ENCODE assay signal across 32 cellular contexts in the genomic region with DNA sequence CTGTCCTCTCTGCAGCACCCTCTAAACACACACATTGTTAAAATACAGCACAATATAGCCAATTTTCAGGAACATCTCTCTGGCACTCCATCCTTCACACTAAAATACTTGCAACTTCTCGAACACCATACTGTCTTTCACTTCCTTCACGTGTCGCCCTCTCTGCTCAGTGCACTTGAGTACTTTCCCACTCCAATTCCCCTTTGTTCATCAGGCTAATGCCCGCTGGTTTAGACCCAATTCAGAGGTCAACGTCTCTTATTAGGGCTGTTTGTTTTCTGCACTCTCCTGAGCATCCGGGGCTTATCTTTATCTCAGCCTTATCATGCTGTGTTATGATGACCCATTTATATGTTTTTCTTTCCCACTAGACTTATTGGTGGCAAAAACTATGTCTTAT.
A peak's percentile ranks its signal among the peaks of the same experiment; 100 is the strongest.
DNase-seq lines count a peak whose midpoint lies in the region; ATAC-seq and TF ChIP-seq lines count a peak whose summit lies in the region.
"Had no signal": no experiment of that assay in that cellular context is flagged by ENCODE, and none has a peak within 500 bp of the region (broad histone marks: within the 10 kb centered on the region; RNA-seq: fewer than 3 reads in every experiment).

No MANE protein-coding gene starts in this region.

- no peak for DNase-seq in activated naive CD4-positive, alpha-beta T cell treated with anti-CD3 and anti-CD28 coated beads, Interleukin-2, amount 50 U/mL, for 16 hours
- DNase-seq in HCT116 (ENCODE audit: low read depth, low spot score) (no peak), midbrain (lab: John Stamatoyannopoulos, UW) (peak; percentile 8), GM13976 (ENCODE audit: low spot score) (no peak), NCI-H1105 treated with DMSO at 0.1 percent for 48 hours (lab: John Stamatoyannopoulos, UW) (no peak)
- no peak for DNase-seq in activated naive CD8-positive, alpha-beta T cell treated with anti-CD3 and anti-CD28 coated beads, Interleukin-2, amount 50 U/mL, for 24 hours
- DNase-seq in stimulated activated CD4-positive, alpha-beta T cell treated with anti-CD3 and anti-CD28 coated beads, Interleukin-4, amount 100 ng/mL, for 24 hours, result no peak
- DNase-seq: activated CD4-positive, alpha-beta T cell treated with anti-CD3 and anti-CD28 coated beads for 1 hour; activated CD8-positive, alpha-beta memory T cell treated with anti-CD3 and anti-CD28 coated beads for 24 hours; activated gamma-delta T cell treated with Interleukin-2 at 50 U/mL for 16 hours; amygdala; C1 segment of cervical spinal cord; colonic mucosa; DND-41; effector memory CD8-positive, alpha-beta T cell; erythroblast; glutamatergic neuron; Kasumi-1; kidney; lower lobe of right lung; NCI-H1092 treated with DMSO at 0.1 percent for 48 hours; NCI-H1930; NCI-H526; stimulated activated CD4-positive, alpha-beta T cell treated with anti-CD3 and anti-CD28 coated beads, Interleukin-1b, Interleukin-23, amount 100 ng/mL, for 48 hours; upper lobe of right lung had no signal

- no peak for TF ChIP-seq RAD21 in HCT116 (IDR thresholded peaks at IDR 0.05; ENCODE audit: low read depth)

- H3K9ac ChIP-seq in HCT116 (ENCODE audit: low read length), result peak overlapping the region; percentile 64
- H3K9ac ChIP-seq: neural progenitor cell, parathyroid adenoma had no signal

- no peaks in the 10 kb centered on the region for H3K36me3 Mint-ChIP-seq in activated naive CD4-positive, alpha-beta T cell treated with anti-CD3 and anti-CD28 coated beads, Interleukin-2, amount 50 U/mL, for 24 hours
- no peaks in the 10 kb centered on the region for H3K36me3 Mint-ChIP-seq in activated naive CD8-positive, alpha-beta T cell treated with anti-CD3 and anti-CD28 coated beads, Interleukin-2, amount 50 U/mL, for 24 hours (ENCODE audit: low read depth)
- H3K36me3 Mint-ChIP-seq: neural progenitor cell had no signal

- no peak overlapping the region for H3K4me3 ChIP-seq in HCT116 (replicated peaks in 1 of 2; ENCODE audit: low read depth in 1 of 2, low read length in 2 of 2)
- H3K4me3 ChIP-seq: colonic mucosa, GM23338, lower lobe of right lung, neural progenitor cell, SK-N-MC, smooth muscle cell, upper lobe of right lung had no signal

- no peaks in the 10 kb centered on the region for H3K9me2 ChIP-seq in HCT116 (ENCODE audit: insufficient read depth)

- intact Hi-C loops in HCT116 (cut with micrococcal nuclease), result loop anchor here (2.0 kb wide), 2 partner anchors 25 to 35 kb away; no protein-coding TSS in a partner anchor

- H3K9me3 Mint-ChIP-seq in activated naive CD4-positive, alpha-beta T cell treated with anti-CD3 and anti-CD28 coated beads, Interleukin-2, amount 50 U/mL, for 24 hours, result no peaks in the 10 kb centered on the region
- H3K9me3 Mint-ChIP-seq in activated naive CD8-positive, alpha-beta T cell treated with anti-CD3 and anti-CD28 coated beads, Interleukin-2, amount 50 U/mL, for 24 hours, result no peaks in the 10 kb centered on the region
- H3K9me3 Mint-ChIP-seq: effector memory CD8-positive, alpha-beta T cell; GM23338; neural progenitor cell; T-helper 1 cell treated with Interleukin-12 subunit alpha and Interleukin-12 subunit beta and Interleukin-4 antibody, amounts not matched to agents 30 μg/mL and 1 μg/mL, for 36 hours had no signal

- H3K4me1 Mint-ChIP-seq in activated naive CD4-positive, alpha-beta T cell treated with anti-CD3 and anti-CD28 coated beads, Interleukin-2, amount 50 U/mL, for 24 hours, result peaks cover 44% of the 10 kb centered on the region
- H3K4me1 Mint-ChIP-seq in activated naive CD8-positive, alpha-beta T cell treated with anti-CD3 and anti-CD28 coated beads, Interleukin-2, amount 50 U/mL, for 24 hours, result peaks cover 51% of the 10 kb centered on the region
- H3K4me1 Mint-ChIP-seq: GM23338 had no signal

- RAD21 ChIA-PET in HCT116 (lab: Charles Lee; ENCODE audit: low non-redundant PET in 1 of 2, low total read pairs in 2 of 2, uncharacterized antibody in 2 of 2, unreplicated experiment in 2 of 2), result no interaction called here

- no peak for ATAC-seq in HCT116
- ATAC-seq in activated naive CD8-positive, alpha-beta T cell treated with anti-CD3 and anti-CD28 coated beads, Interleukin-2, amount 50 U/mL, for 24 hours, result no peak
- ATAC-seq: effector memory CD8-positive, alpha-beta T cell; GM23338; lower lobe of right lung had no signal

- in situ Hi-C loops in GM13976 (cut with MboI; ENCODE audit: low sequenced_read_pairs, unreplicated experiment), result no loop called here

- no TSS peak for BruUV-seq in HCT116 (replicated peaks; lab: Mats Ljungman, UMichigan)

- peak overlapping the region; percentile 67 for H3K4me2 ChIP-seq in HCT116 (ENCODE audit: low read length)
- H3K4me2 ChIP-seq: GM23338, neural progenitor cell, smooth muscle cell had no signal

- TF ChIP-seq CTCF in HCT116 (IDR thresholded peaks at IDR 0.05 in 2 of 3, conservative IDR thresholded peaks at IDR 0.05 in 1 of 3; ENCODE audit: borderline replicate concordance in 1 of 3, insufficient read depth in 1 of 3, low read depth in 2 of 3, low read length in 2 of 3) (no peak), GM13976 (IDR thresholded peaks at IDR 0.05; ENCODE audit: borderline replicate concordance, control extremely low read depth, extremely low read depth, insufficient read depth, missing control alignments) (no peak)

- TF ChIP-seq POLR2A in HCT116 (IDR thresholded peaks at IDR 0.05; ENCODE audit: borderline replicate concordance, extremely low read depth, insufficient read depth, insufficient read length), result no peak

- H3K27me3 Mint-ChIP-seq in activated naive CD4-positive, alpha-beta T cell treated with anti-CD3 and anti-CD28 coated beads, Interleukin-2, amount 50 U/mL, for 24 hours, result no peaks in the 10 kb centered on the region
- H3K27me3 Mint-ChIP-seq in activated naive CD8-positive, alpha-beta T cell treated with anti-CD3 and anti-CD28 coated beads, Interleukin-2, amount 50 U/mL, for 24 hours, result no peaks in the 10 kb centered on the region
- H3K27me3 Mint-ChIP-seq: effector memory CD8-positive, alpha-beta T cell had no signal

- no peaks in the 10 kb centered on the region for H4K20me1 ChIP-seq in HCT116 (ENCODE audit: insufficient read depth)

- POLR2A ChIA-PET in HCT116 (lab: Charles Lee), result interaction anchor here (1.4 to 5.4 kb wide), 3 partner anchors 16 to 47 kb away, joined by 3 to 25 read pairs (median 14); no protein-coding TSS in a partner anchor

- H3K4me1 ChIP-seq in HCT116 (ENCODE audit: control insufficient read depth in 1 of 2, insufficient read depth in 2 of 2, low read length in 2 of 2), result peaks cover 96 to 100% of the 10 kb centered on the region in 2 experiments
- H3K4me1 ChIP-seq: colonic mucosa, neural progenitor cell, parathyroid adenoma had no signal

- no peaks in the 10 kb centered on the region for H3K79me2 ChIP-seq in HCT116 (ENCODE audit: insufficient read depth, low read length)
- H3K79me2 ChIP-seq: parathyroid adenoma had no signal

- H2AFZ ChIP-seq in HCT116 (ENCODE audit: low read depth, low read length, poor library complexity, severe bottlenecking), result no peak overlapping the region
- H2AFZ ChIP-seq: GM23338, neural progenitor cell, parathyroid adenoma had no signal

- peak overlapping the region; percentile 99 for H3K27ac ChIP-seq in HCT116 (ENCODE audit: low read depth, low read length)
- H3K27ac ChIP-seq: colonic mucosa, neural progenitor cell, parathyroid adenoma, SK-N-MC, upper lobe of right lung had no signal

- no peaks in the 10 kb centered on the region for H3K27me3 ChIP-seq in HCT116 (ENCODE audit: insufficient read depth, low read length)
- H3K27me3 ChIP-seq: colonic mucosa, neural progenitor cell, upper lobe of right lung had no signal

- CTCF ChIA-PET in HCT116 (lab: Charles Lee), result no interaction called here

- H3K36me3 ChIP-seq in HCT116 (ENCODE audit: control insufficient read depth in 1 of 2, insufficient read depth in 2 of 2, low read length in 2 of 2), result no peaks in the 10 kb centered on the region
- H3K36me3 ChIP-seq: colonic mucosa, lower lobe of right lung, neural progenitor cell, upper lobe of right lung had no signal

- H3K27ac Mint-ChIP-seq in activated naive CD4-positive, alpha-beta T cell treated with anti-CD3 and anti-CD28 coated beads, Interleukin-2, amount 50 U/mL, for 24 hours, result peak overlapping the region; percentile 81
- peak overlapping the region; percentile 5 for H3K27ac Mint-ChIP-seq in activated naive CD8-positive, alpha-beta T cell treated with anti-CD3 and anti-CD28 coated beads, Interleukin-2, amount 50 U/mL, for 24 hours
- H3K27ac Mint-ChIP-seq: effector memory CD8-positive, alpha-beta T cell; GM23338; neural progenitor cell; T-helper 1 cell treated with Interleukin-12 subunit alpha and Interleukin-12 subunit beta and Interleukin-4 antibody, amounts not matched to agents 30 μg/mL and 1 μg/mL, for 36 hours had no signal

- H3K4me3 Mint-ChIP-seq in activated naive CD4-positive, alpha-beta T cell treated with anti-CD3 and anti-CD28 coated beads, Interleukin-2, amount 50 U/mL, for 24 hours, result no peak overlapping the region
- H3K4me3 Mint-ChIP-seq in activated naive CD8-positive, alpha-beta T cell treated with anti-CD3 and anti-CD28 coated beads, Interleukin-2, amount 50 U/mL, for 24 hours, result no peak overlapping the region
- H3K4me3 Mint-ChIP-seq: effector memory CD8-positive, alpha-beta T cell; GM23338; neural progenitor cell; T-helper 1 cell treated with Interleukin-12 subunit alpha and Interleukin-12 subunit beta and Interleukin-4 antibody, amounts not matched to agents 30 μg/mL and 1 μg/mL, for 36 hours had no signal

- no peaks in the 10 kb centered on the region for H3K9me3 ChIP-seq in HCT116 (ENCODE audit: control insufficient read depth in 1 of 2, insufficient read depth in 1 of 2, low read depth in 1 of 2, low read length in 2 of 2)
- H3K9me3 ChIP-seq: colonic mucosa, lower lobe of right lung, upper lobe of right lung had no signal

TF ChIP-seq in HCT116, 20 proteins besides CTCF, POLR2A, EP300 and RAD21:
- TF ChIP-seq EZH2 (IDR thresholded peaks at IDR 0.05) (no peak), YY1 (IDR thresholded peaks at IDR 0.05; ENCODE audit: extremely low read depth, insufficient replicate concordance, low read depth, low read length) (peak; percentile 0)
